ENCODE assay signal across 22 cellular contexts in the genomic region with DNA sequence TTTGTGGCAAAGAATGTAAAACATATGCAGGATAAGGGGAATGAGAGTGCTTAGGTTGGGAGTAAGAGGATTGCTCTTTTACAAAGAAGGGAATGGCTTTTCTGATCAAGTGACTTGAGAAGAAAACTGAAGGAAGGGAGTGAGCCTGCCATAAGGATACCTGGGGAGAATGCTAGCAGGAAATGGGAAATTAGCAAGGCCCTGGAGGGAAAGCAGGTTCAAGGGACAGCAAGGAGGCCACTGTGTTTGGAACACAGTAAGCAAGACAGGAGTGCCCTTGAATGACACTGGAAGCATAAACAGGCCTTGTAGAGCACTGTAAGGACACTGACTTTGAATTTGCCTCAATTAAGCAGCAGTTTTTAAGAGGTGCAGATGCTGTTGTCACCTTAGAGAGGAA.
"Had no signal": no experiment of that assay in that cellular context is flagged by ENCODE, and none has a peak within 500 bp of the region (broad histone marks: within the 10 kb centered on the region; RNA-seq: fewer than 3 reads in every experiment).

No MANE protein-coding gene starts in this region.

- H3K27me3 ChIP-seq: dorsolateral prefrontal cortex, hepatocyte, left lung, neural progenitor cell, right atrium auricular region, stomach, tibial artery, upper lobe of left lung had no signal

- DNase-seq: dorsolateral prefrontal cortex; effector CD4-positive, alpha-beta T cell; head of caudate nucleus; left cardiac atrium; left lung; mesenchymal stem cell; midbrain; naive thymus-derived CD4-positive, alpha-beta T cell; stimulated activated CD4-positive, alpha-beta T cell treated with anti-CD3 and anti-CD28 coated beads, Interleukin-12 subunit alpha, Interleukin-12 subunit beta, amount 100 ng/mL, for 4 hours; stimulated activated CD4-positive, alpha-beta T cell treated with anti-CD3 and anti-CD28 coated beads, Interleukin-1b, Interleukin-23, amount 100 ng/mL, for 48 hours; stimulated activated CD4-positive, alpha-beta T cell treated with anti-CD3 and anti-CD28 coated beads, Interleukin-4, amount 100 ng/mL, for 1 hour; stimulated activated naive CD4-positive, alpha-beta T cell treated with Interleukin-2 at 50 U/mL for 16 hours; stomach; tibial artery; upper lobe of left lung had no signal

- H3K9me3 ChIP-seq: right atrium auricular region, stomach, tibial artery, upper lobe of left lung had no signal

- H3K9ac ChIP-seq: neural progenitor cell, parathyroid adenoma had no signal

- ATAC-seq: left cardiac atrium; left lung; naive thymus-derived CD4-positive, alpha-beta T cell; sciatic nerve; stimulated activated effector memory CD8-positive, alpha-beta T cell treated with anti-CD3 and anti-CD28 coated beads, Interleukin-12 subunit alpha, Interleukin-12 subunit beta, amount 100 ng/mL, for 72 hours had no signal

- H3K36me3 ChIP-seq: left lung, neural progenitor cell, right atrium auricular region, stomach, tibial artery, upper lobe of left lung had no signal

- H3K4me3 ChIP-seq: dorsolateral prefrontal cortex, hepatocyte, left lung, neural progenitor cell, right atrium auricular region, smooth muscle cell, stomach, tibial artery, upper lobe of left lung had no signal

- H3K4me1 ChIP-seq: left lung, neural progenitor cell, parathyroid adenoma, right atrium auricular region, stomach, tibial artery, upper lobe of left lung had no signal

- H3K27ac ChIP-seq: dorsolateral prefrontal cortex, hepatocyte, left lung, neural progenitor cell, parathyroid adenoma, right atrium auricular region, stomach, tibial artery, upper lobe of left lung had no signal
